23 cellular contexts compared by ENCODE assay signal in the genomic region with DNA sequence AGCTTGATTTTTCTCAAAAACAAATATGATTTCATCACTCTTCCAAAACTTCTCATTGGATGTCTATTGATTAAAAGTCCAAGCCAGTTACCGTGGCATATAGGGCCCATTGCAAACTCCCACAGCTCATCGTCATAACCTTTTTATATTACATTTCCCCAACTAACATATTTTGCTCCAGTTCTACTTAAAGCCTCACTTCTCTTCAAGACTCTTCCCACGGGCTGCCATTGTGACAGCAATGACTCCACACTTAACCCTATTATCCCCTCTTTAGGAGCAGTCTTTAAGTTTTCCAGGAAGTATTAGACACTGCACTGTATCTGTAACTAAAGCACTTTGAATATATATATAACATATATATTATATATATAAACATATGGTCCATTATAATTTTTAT. TPM values are rescaled to one million over a fixed set of nuclear protein-coding genes. Genes with fewer than 3 reads are reported as not detected.
A peak's percentile ranks its signal among the peaks of the same experiment; 100 is the strongest.
DNase-seq lines count a peak whose midpoint lies in the region; ATAC-seq, FAIRE-seq and TF ChIP-seq lines count a peak whose summit lies in the region.
"Had no signal": no experiment of that assay in that cellular context is flagged by ENCODE, and none has a peak within 500 bp of the region (broad histone marks: within the 10 kb centered on the region; RNA-seq: fewer than 3 reads in every experiment).

No MANE protein-coding gene starts in this region.

- no peak for TF ChIP-seq CTCF in neutrophil (IDR thresholded peaks at IDR 0.05)

- no peak for FAIRE-seq in HTR-8/SVneo (lab: Jason Lieb, UNC)
- FAIRE-seq: endometrium, TTC549, urothelium cell line had no signal

- intact Hi-C loops in activated CD4-positive, alpha-beta memory T cell treated with anti-CD3 and anti-CD28 coated beads for 36 hours (cut with micrococcal nuclease): loop anchor here (10.0 kb wide), 1 partner anchor 351 kb away; no protein-coding TSS in a partner anchor

- peaks cover 44 to 48% of the 10 kb centered on the region in 2 experiments for H3K4me1 ChIP-seq in neutrophil (ENCODE audit: control insufficient read depth in 1 of 2, insufficient read depth in 1 of 2, low read depth in 1 of 2, low read length in 1 of 2)
- H3K4me1 ChIP-seq: adrenal gland, Caco-2, stomach had no signal

- DNase-seq in activated CD8-positive, alpha-beta memory T cell treated with anti-CD3 and anti-CD28 coated beads, Interleukin-2, amount 10 ng/mL, durations not matched to agents 7 days and 5 days: no peak
- no peak for DNase-seq in activated CD8-positive, alpha-beta memory T cell treated with anti-CD3 and anti-CD28 coated beads, Interleukin-2, amount 50 U/mL, for 48 hours
- no peak for DNase-seq in activated CD4-positive, alpha-beta memory T cell treated with anti-CD3 and anti-CD28 coated beads for 36 hours
- no peak for DNase-seq in NCI-H82 (lab: John Stamatoyannopoulos, UW)
- no peak for DNase-seq in HTR-8/SVneo (ENCODE audit: insufficient read length, low spot score)
- DNase-seq: ACHN, adrenal gland, Caco-2, caudate nucleus, HFFc6, NCI-H187, NCI-H446, SIG-M5, stomach had no signal

- peaks cover 53% of the 10 kb centered on the region for H3K4me1 Mint-ChIP-seq in activated CD8-positive, alpha-beta memory T cell treated with anti-CD3 and anti-CD28 coated beads, Interleukin-2, amount 10 ng/mL, durations not matched to agents 7 days and 5 days
- H3K4me1 Mint-ChIP-seq in activated CD4-positive, alpha-beta memory T cell treated with anti-CD3 and anti-CD28 coated beads for 36 hours (ENCODE audit: low read depth): peaks cover 56% of the 10 kb centered on the region

- peak overlapping the region; percentile 81 for H3K27ac Mint-ChIP-seq in activated CD8-positive, alpha-beta memory T cell treated with anti-CD3 and anti-CD28 coated beads, Interleukin-2, amount 10 ng/mL, durations not matched to agents 7 days and 5 days
- H3K27ac Mint-ChIP-seq in activated CD4-positive, alpha-beta memory T cell treated with anti-CD3 and anti-CD28 coated beads for 36 hours: peak overlapping the region; percentile 80
- H3K27ac Mint-ChIP-seq: HFFc6 had no signal

- H3K36me3 Mint-ChIP-seq in activated CD8-positive, alpha-beta memory T cell treated with anti-CD3 and anti-CD28 coated beads, Interleukin-2, amount 10 ng/mL, durations not matched to agents 7 days and 5 days: peaks cover 12% of the 10 kb centered on the region
- H3K36me3 Mint-ChIP-seq in activated CD4-positive, alpha-beta memory T cell treated with anti-CD3 and anti-CD28 coated beads for 36 hours: no peaks in the 10 kb centered on the region

- H3K27me3 Mint-ChIP-seq in activated CD8-positive, alpha-beta memory T cell treated with anti-CD3 and anti-CD28 coated beads, Interleukin-2, amount 10 ng/mL, durations not matched to agents 7 days and 5 days: no peaks in the 10 kb centered on the region
- no peaks in the 10 kb centered on the region for H3K27me3 Mint-ChIP-seq in activated CD4-positive, alpha-beta memory T cell treated with anti-CD3 and anti-CD28 coated beads for 36 hours

- H3K9me3 Mint-ChIP-seq in activated CD8-positive, alpha-beta memory T cell treated with anti-CD3 and anti-CD28 coated beads, Interleukin-2, amount 10 ng/mL, durations not matched to agents 7 days and 5 days (ENCODE audit: low read depth): no peaks in the 10 kb centered on the region
- H3K9me3 Mint-ChIP-seq in activated CD4-positive, alpha-beta memory T cell treated with anti-CD3 and anti-CD28 coated beads for 36 hours: no peaks in the 10 kb centered on the region

- no peak overlapping the region for H3K4me3 ChIP-seq in neutrophil (ENCODE audit: low read depth in 1 of 2, low read length in 1 of 2)
- H3K4me3 ChIP-seq: adrenal gland, stomach had no signal

- peak overlapping the region; percentile 62 for H3K27ac ChIP-seq in neutrophil
- H3K27ac ChIP-seq: adrenal gland, stomach had no signal

- no peaks in the 10 kb centered on the region for H3K27me3 ChIP-seq in neutrophil
- H3K27me3 ChIP-seq: adrenal gland, stomach had no signal

- no peak for ATAC-seq in activated CD8-positive, alpha-beta memory T cell treated with anti-CD3 and anti-CD28 coated beads, Interleukin-2, amount 10 ng/mL, durations not matched to agents 7 days and 5 days
- ATAC-seq in HG02759 (IDR thresholded peaks at IDR 0.05; ENCODE audit: unreplicated experiment) (peak; percentile 6), GM18519 (IDR thresholded peaks at IDR 0.05; ENCODE audit: low FRiP score, unreplicated experiment) (no peak)
- ATAC-seq: left lobe of liver had no signal

- POLR2A ChIA-PET in activated CD4-positive, alpha-beta memory T cell treated with anti-CD3 and anti-CD28 coated beads for 36 hours (lab: Charles Lee): interaction anchor here (0.8 to 2.2 kb wide), 3 partner anchors 23 to 82 kb away, joined by 4 to 14 read pairs (median 11); a partner anchor contains a TSS

- H3K36me3 ChIP-seq in neutrophil: no peaks in the 10 kb centered on the region
- H3K36me3 ChIP-seq: adrenal gland, stomach had no signal

- H3K9me3 ChIP-seq in neutrophil: no peaks in the 10 kb centered on the region
- H3K9me3 ChIP-seq: adrenal gland, Caco-2, stomach had no signal

- CTCF ChIA-PET in activated CD8-positive, alpha-beta memory T cell treated with anti-CD3 and anti-CD28 coated beads, Interleukin-2, amount 10 ng/mL, durations not matched to agents 7 days and 5 days (lab: Charles Lee): interaction anchor here (0.9 to 1.6 kb wide), 8 partner anchors 9 to 131 kb away, joined by 3 to 6 read pairs (median 3); a partner anchor contains a TSS
- CTCF ChIA-PET in activated CD4-positive, alpha-beta memory T cell treated with anti-CD3 and anti-CD28 coated beads for 36 hours (lab: Charles Lee): interaction anchor here (1.1 to 2.5 kb wide), 5 partner anchors 24 to 82 kb away, joined by 3 to 16 read pairs (median 7); a partner anchor contains a TSS

- no peak overlapping the region for H3K4me3 Mint-ChIP-seq in activated CD8-positive, alpha-beta memory T cell treated with anti-CD3 and anti-CD28 coated beads, Interleukin-2, amount 10 ng/mL, durations not matched to agents 7 days and 5 days
- H3K4me3 Mint-ChIP-seq in activated CD4-positive, alpha-beta memory T cell treated with anti-CD3 and anti-CD28 coated beads for 36 hours: no peak overlapping the region
- H3K4me3 Mint-ChIP-seq: HFFc6 had no signal

RNA-seq across cellular contexts. Expression of a gene that starts 44.5 kb away (rescaled TPM):
- total RNA-seq in activated CD8-positive, alpha-beta memory T cell treated with anti-CD3 and anti-CD28 coated beads, Interleukin-2, amount 10 ng/mL, durations not matched to agents 7 days and 5 days: 1 to 10 TPM; 1.7 to 2.9 TPM
- total RNA-seq in activated CD4-positive, alpha-beta memory T cell treated with anti-CD3 and anti-CD28 coated beads for 36 hours: 1 to 10 TPM; 3.1 to 3.8 TPM
- total RNA-seq: Caco-2, fibroblast of villous mesenchyme, HFFc6, HT1080 had no signal
